ENCODE assay signal across 1 cellular context in the genomic region with DNA sequence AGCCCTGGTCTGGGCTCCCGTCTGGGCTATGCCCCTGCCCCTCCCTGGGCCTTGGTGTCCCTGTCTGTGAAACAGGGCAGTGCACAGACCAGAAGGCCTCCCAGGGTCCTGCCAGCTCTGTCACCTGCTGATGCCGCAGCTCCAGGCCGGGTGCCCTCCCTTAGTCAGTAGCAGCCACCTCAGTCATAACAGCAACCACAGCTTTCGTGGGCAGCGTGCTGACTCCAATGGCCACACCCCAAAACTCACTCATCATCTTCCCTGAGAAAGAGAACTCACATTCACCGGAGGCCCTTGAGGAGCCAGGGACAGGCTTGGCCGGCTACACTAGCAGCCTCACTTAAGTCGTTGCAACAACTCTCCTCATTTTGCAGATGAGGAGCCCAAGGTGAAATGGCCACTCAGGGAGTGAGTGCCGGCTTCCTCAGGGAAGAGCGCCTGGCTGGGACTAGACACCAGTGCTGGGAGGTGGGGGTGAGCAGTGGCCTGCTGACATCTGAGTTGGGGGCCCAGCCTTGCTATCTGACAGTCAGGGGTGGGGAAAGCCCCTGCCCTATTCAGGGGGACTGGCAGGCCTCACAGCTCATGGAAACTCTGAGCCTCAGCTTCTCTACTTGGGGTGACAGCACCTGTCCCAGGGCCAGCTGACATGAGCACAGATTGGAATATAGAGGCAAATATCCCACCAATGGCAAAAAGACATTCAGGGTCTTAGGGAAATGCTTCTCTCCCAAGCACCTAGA.
TF ChIP-seq lines count a peak whose summit lies in the region.

No MANE protein-coding gene starts in this region.

TF ChIP-seq in H1, 55 proteins besides CTCF, POLR2A, EP300 and RAD21:
- TF ChIP-seq EZH2 (IDR thresholded peaks at IDR 0.05; ENCODE audit: low read depth, low read length, severe bottlenecking) (no peak), MAX (IDR thresholded peaks at IDR 0.05) (no peak), TBP (IDR thresholded peaks at IDR 0.05; ENCODE audit: low read depth, low read length) (no peak), NRF1 (IDR thresholded peaks at IDR 0.05; ENCODE audit: low read depth, low read length) (no peak), EGR1 (IDR thresholded peaks at IDR 0.05; ENCODE audit: borderline replicate concordance, low read depth, low read length) (no peak), HDAC2 (IDR thresholded peaks at IDR 0.05; ENCODE audit: borderline replicate concordance in 1 of 2, low read depth in 2 of 2, low read length in 2 of 2) (no peak), SIN3A (conservative IDR thresholded peaks at IDR 0.05 in 1 of 2, IDR thresholded peaks at IDR 0.05 in 1 of 2; ENCODE audit: low read depth in 1 of 2, low read length in 2 of 2) (no peak), TAF1 (IDR thresholded peaks at IDR 0.05; ENCODE audit: low read depth, low read length) (no peak), CHD1 (IDR thresholded peaks at IDR 0.05; ENCODE audit: low read depth, low read length) (no peak), RXRA (IDR thresholded peaks at IDR 0.05; ENCODE audit: insufficient read depth, low read depth, low read length) (no peak), JUN (IDR thresholded peaks at IDR 0.05; ENCODE audit: low read depth, low read length) (no peak), CHD2 (IDR thresholded peaks at IDR 0.05; ENCODE audit: low read length) (no peak), SAP30 (IDR thresholded peaks at IDR 0.05; ENCODE audit: insufficient read depth, insufficient replicate concordance, low read length) (no peak), E2F6 (IDR thresholded peaks at IDR 0.05) (no peak), MAFK (IDR thresholded peaks at IDR 0.05; ENCODE audit: low read depth, low read length) (no peak), GTF2F1 (IDR thresholded peaks at IDR 0.05; ENCODE audit: borderline replicate concordance, low read depth, low read length) (no peak)
- TF ChIP-seq, protein P1, sequence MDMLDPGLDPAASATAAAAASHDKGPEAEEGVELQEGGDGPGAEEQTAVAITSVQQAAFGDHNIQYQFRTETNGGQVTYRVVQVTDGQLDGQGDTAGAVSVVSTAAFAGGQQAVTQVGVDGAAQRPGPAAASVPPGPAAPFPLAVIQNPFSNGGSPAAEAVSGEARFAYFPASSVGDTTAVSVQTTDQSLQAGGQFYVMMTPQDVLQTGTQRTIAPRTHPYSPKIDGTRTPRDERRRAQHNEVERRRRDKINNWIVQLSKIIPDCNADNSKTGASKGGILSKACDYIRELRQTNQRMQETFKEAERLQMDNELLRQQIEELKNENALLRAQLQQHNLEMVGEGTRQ (IDR thresholded peaks at IDR 0.05; ENCODE audit: low read length), result no peak
